ENCODE assay signal across 34 cellular contexts in genomic region chr3:108398510-108398909, GRCh38.
"Had no signal": no experiment of that assay in that cellular context is flagged by ENCODE, and none has a peak within 500 bp of the region (broad histone marks: within the 10 kb centered on the region; RNA-seq: fewer than 3 reads in every experiment).

No MANE protein-coding gene starts in this region.

- H3K27me3 ChIP-seq: MG63 had no signal

- H3K27ac ChIP-seq: KMS-11 had no signal

- H3K9me3 ChIP-seq: MG63 had no signal

- H3K9ac ChIP-seq: KMS-11 had no signal

- H3K4me3 ChIP-seq: MG63 had no signal

- DNase-seq: Karpas-422, Kasumi-1, MG63, MM.1S, MV-4-11, NCI-H1048, NCI-H1092, NCI-H1092 treated with DMSO at 0.1 percent for 48 hours, NCI-H1105, NCI-H1105 treated with DMSO at 0.1 percent for 48 hours, NCI-H1417, NCI-H1417 treated with DMSO at 0.1 percent for 48 hours, NCI-H1436, NCI-H1436 treated with DMSO at 0.1 percent for 48 hours, NCI-H146, NCI-H1694, NCI-H1694 treated with DMSO at 0.1 percent for 48 hours, NCI-H187, NCI-H187 treated with DMSO at 0.1 percent for 48 hours, NCI-H1930, NCI-H2029, NCI-H2029 treated with DMSO at 0.1 percent for 48 hours, NCI-H2081, NCI-H2081 treated with DMSO at 0.1 percent for 48 hours, NCI-H2107, NCI-H2171, NCI-H2171 treated with DMSO at 0.1 percent for 48 hours, NCI-H2227 treated with DMSO at 0.1 percent for 48 hours, NCI-H226, NCI-H345, NCI-H446, NCI-H446 treated with DMSO at 0.1 percent for 48 hours, NCI-H510A had no signal

- H3K36me3 ChIP-seq: MG63 had no signal
